8 cellular contexts compared by ENCODE assay signal in genomic region chr17:2786176-2786881, GRCh38. TPM values are rescaled to one million over a fixed set of nuclear protein-coding genes. Genes with fewer than 3 reads are reported as not detected.
DNase-seq lines count a peak whose midpoint lies in the region; ATAC-seq and TF ChIP-seq lines count a peak whose summit lies in the region.

No MANE protein-coding gene starts in this region.

- peaks cover 8 to 31% (median 14%) of the 10 kb centered on the region in 4 donors for H3K4me1 Mint-ChIP-seq in CD4-positive, alpha-beta memory T cell
- no peaks in the 10 kb centered on the region for H3K4me1 Mint-ChIP-seq in osteocyte (ENCODE audit: unreplicated experiment)

- H3K4me3 Mint-ChIP-seq in CD4-positive, alpha-beta memory T cell: peak overlapping the region in 6 of 8 donors; percentile 3 to 39 (median 30)
- no peak overlapping the region for H3K4me3 Mint-ChIP-seq in osteocyte (ENCODE audit: unreplicated experiment)

- WGBS in gastroesophageal sphincter (ENCODE audit: low coverage in 1 of 2), 2 donors: 0 to 80% methylated on average over 1 of the region's 21 CpGs
- WGBS in thyroid gland, 2 donors: 22 to 31% methylated on average over 21 of the region's 21 CpGs

- CTCF ChIA-PET in CD4-positive, alpha-beta memory T cell (lab: Charles Lee; ENCODE audit: partially characterized antibody): interaction anchor here (0.6 to 10.7 kb wide), 25 partner anchors 8 to 955 kb away, joined by 3 to 146 read pairs (median 7); partner anchors contain the start of gene RAP1GAP2

- H3K27me3 Mint-ChIP-seq in CD4-positive, alpha-beta memory T cell: peaks cover 0 to 1% of the 10 kb centered on the region in 2 donors
- peaks cover 8% of the 10 kb centered on the region for H3K27me3 Mint-ChIP-seq in osteocyte (ENCODE audit: unreplicated experiment)

- H3K9me3 Mint-ChIP-seq in CD4-positive, alpha-beta memory T cell: no peaks in the 10 kb centered on the region
- H3K9me3 Mint-ChIP-seq in osteocyte (ENCODE audit: unreplicated experiment): no peaks in the 10 kb centered on the region

- no peaks in the 10 kb centered on the region for H3K9me3 ChIP-seq in CD4-positive, alpha-beta memory T cell (ENCODE audit: control insufficient read depth in 1 of 2, low read length in 2 of 2)
- H3K9me3 ChIP-seq in gastroesophageal sphincter: peaks cover 0 to 8% (median 0%) of the 10 kb centered on the region in 3 donors
- no peaks in the 10 kb centered on the region for H3K9me3 ChIP-seq in thyroid gland

- H3K4me3 ChIP-seq in CD4-positive, alpha-beta memory T cell (ENCODE audit: low read length in 2 of 2): no peak overlapping the region
- no peak overlapping the region for H3K4me3 ChIP-seq in gastroesophageal sphincter
- no peak overlapping the region for H3K4me3 ChIP-seq in thyroid gland (replicated peaks in 1 of 3)

- TF ChIP-seq POLR2A in gastroesophageal sphincter (IDR thresholded peaks at IDR 0.05) (no peak), thyroid gland (IDR thresholded peaks at IDR 0.05) (no peak)

- POLR2A ChIA-PET in CD4-positive, alpha-beta memory T cell (lab: Charles Lee; ENCODE audit: partially characterized antibody): interaction anchor here (0.6 to 6.2 kb wide), 13 partner anchors 8 to 1069 kb away, joined by 3 to 76 read pairs (median 3); partner anchors contain the start of gene RAP1GAP2

- peak; percentile 65 for ATAC-seq in gastroesophageal sphincter

- no peak overlapping the region for H3K27ac ChIP-seq in CD4-positive, alpha-beta memory T cell (ENCODE audit: low read depth, low read length)
- H3K27ac ChIP-seq in gastroesophageal sphincter: no peak overlapping the region
- H3K27ac ChIP-seq in thyroid gland: no peak overlapping the region

- no peaks in the 10 kb centered on the region for H3K36me3 ChIP-seq in CD4-positive, alpha-beta memory T cell (ENCODE audit: insufficient read depth, low read length)
- H3K36me3 ChIP-seq in gastroesophageal sphincter: no peaks in the 10 kb centered on the region
- H3K36me3 ChIP-seq in thyroid gland: no peaks in the 10 kb centered on the region

- peaks cover 23% of the 10 kb centered on the region for H3K4me1 ChIP-seq in CD4-positive, alpha-beta memory T cell (ENCODE audit: insufficient read depth, low read length)
- H3K4me1 ChIP-seq in gastroesophageal sphincter (peaks cover 0 to 4% (median 0%) of the 10 kb centered on the region in 3 donors), thyroid gland (no peaks in the 10 kb centered on the region)

- H3K36me3 Mint-ChIP-seq in CD4-positive, alpha-beta memory T cell: no peaks in the 10 kb centered on the region
- no peaks in the 10 kb centered on the region for H3K36me3 Mint-ChIP-seq in osteocyte (ENCODE audit: unreplicated experiment)

- peak overlapping the region in 1 of 7 donors; percentile 35 for H3K27ac Mint-ChIP-seq in CD4-positive, alpha-beta memory T cell
- no peak overlapping the region for H3K27ac Mint-ChIP-seq in osteocyte (ENCODE audit: unreplicated experiment)

- TF ChIP-seq CTCF in gastroesophageal sphincter (IDR thresholded peaks at IDR 0.05) (peak in 3 of 4 experiments; percentile 10 to 57 (median 25)), osteocyte (IDR thresholded peaks at IDR 0.05) (peak; percentile 82), thyroid gland (IDR thresholded peaks at IDR 0.05) (peak in 4 of 6 experiments; percentile 27 to 59 (median 46))

- peak; percentile 87 to 94 (median 90) for DNase-seq in CD4-positive, alpha-beta memory T cell
- DNase-seq in GOT3 (lab: John Stamatoyannopoulos, UW) (peak; percentile 57), NCI-H128 (lab: John Stamatoyannopoulos, UW; ENCODE audit: unreplicated experiment) (peak; percentile 51), SK-N-DZ (ENCODE audit: low spot score) (peak; percentile 96), activated gamma-delta T cell treated with Interleukin-2 at 50 U/mL for 16 hours (peak; percentile 84), osteocyte (ENCODE audit: extremely low spot score, unreplicated experiment) (peak; percentile 95), thyroid gland (peak; percentile 72 to 73)

- intact Hi-C loops in CD4-positive, alpha-beta memory T cell (cut with micrococcal nuclease): loop anchor here (1.0 kb wide), 4 partner anchors 28 to 227 kb away; no protein-coding TSS in a partner anchor
- intact Hi-C loops in thyroid gland (cut with DNase I): no loop called here

- H3K27me3 ChIP-seq in CD4-positive, alpha-beta memory T cell (ENCODE audit: insufficient read depth, low read length): no peaks in the 10 kb centered on the region
- H3K27me3 ChIP-seq in gastroesophageal sphincter: peaks cover 41% of the 10 kb centered on the region
- no peaks in the 10 kb centered on the region for H3K27me3 ChIP-seq in thyroid gland

- no peak for TF ChIP-seq EP300 in gastroesophageal sphincter (IDR thresholded peaks at IDR 0.05)

RNA-seq across cellular contexts. Expression of gene RAP1GAP2, which starts 9.9 kb away (rescaled TPM):
- 1 to 10 TPM; 9.0 to 9.9 TPM for total RNA-seq in CD4-positive, alpha-beta memory T cell
- polyA plus RNA-seq in CD4-positive, alpha-beta memory T cell: 1 to 10 TPM in 1 of 2 donors, under 1 TPM in 1; 0.38 to 7.1 TPM
- 11.6 and 12.0 TPM in 2 replicates for polyA plus RNA-seq in SK-N-DZ (2014; cell fraction: cytosol; rRNA removed)
- 32.4 and 37.7 TPM in 2 replicates for polyA plus RNA-seq in SK-N-DZ (2014; cell fraction: nucleus; rRNA removed)
- 10 to 100 TPM in 2 of 4 donors, 1 to 10 TPM in 2; 8.8 to 19.5 (median 11.3) TPM for total RNA-seq in gastroesophageal sphincter
- total RNA-seq in osteocyte: 6.3 and 7.8 TPM in 2 replicates
- 1 to 10 TPM; 5.9 to 8.4 (median 6.8) TPM for total RNA-seq in thyroid gland

RNA-seq across cellular contexts. Expression of gene CCDC92B, which starts 36.9 kb away (rescaled TPM):
- under 1 TPM; 0.32 to 0.47 TPM for total RNA-seq in CD4-positive, alpha-beta memory T cell
- polyA plus RNA-seq in CD4-positive, alpha-beta memory T cell: not detected
- 4.1 and 5.3 TPM in 2 replicates for polyA plus RNA-seq in SK-N-DZ (2014; cell fraction: cytosol; rRNA removed)
- polyA plus RNA-seq in SK-N-DZ (2014; cell fraction: nucleus; rRNA removed): 3.3 and 4.9 TPM in 2 replicates
- under 1 TPM in 1 of 4 donors, not detected in 3; 0.08 TPM for total RNA-seq in gastroesophageal sphincter
- total RNA-seq in osteocyte: not detected in 2 replicates
- under 1 TPM in 1 of 4 donors, not detected in 3; 0.25 TPM for total RNA-seq in thyroid gland

Comparison
In these comparisons a context has a peak if more than half of its experiments do, and no peak if none do; other contexts are left out.
1. CTCF ChIP-seq: peak in every context shown above with its lines; median percentile 82 in osteocyte; 46 in thyroid gland; 25 in gastroesophageal sphincter.